11 cellular contexts compared by ENCODE assay signal in the genomic region with DNA sequence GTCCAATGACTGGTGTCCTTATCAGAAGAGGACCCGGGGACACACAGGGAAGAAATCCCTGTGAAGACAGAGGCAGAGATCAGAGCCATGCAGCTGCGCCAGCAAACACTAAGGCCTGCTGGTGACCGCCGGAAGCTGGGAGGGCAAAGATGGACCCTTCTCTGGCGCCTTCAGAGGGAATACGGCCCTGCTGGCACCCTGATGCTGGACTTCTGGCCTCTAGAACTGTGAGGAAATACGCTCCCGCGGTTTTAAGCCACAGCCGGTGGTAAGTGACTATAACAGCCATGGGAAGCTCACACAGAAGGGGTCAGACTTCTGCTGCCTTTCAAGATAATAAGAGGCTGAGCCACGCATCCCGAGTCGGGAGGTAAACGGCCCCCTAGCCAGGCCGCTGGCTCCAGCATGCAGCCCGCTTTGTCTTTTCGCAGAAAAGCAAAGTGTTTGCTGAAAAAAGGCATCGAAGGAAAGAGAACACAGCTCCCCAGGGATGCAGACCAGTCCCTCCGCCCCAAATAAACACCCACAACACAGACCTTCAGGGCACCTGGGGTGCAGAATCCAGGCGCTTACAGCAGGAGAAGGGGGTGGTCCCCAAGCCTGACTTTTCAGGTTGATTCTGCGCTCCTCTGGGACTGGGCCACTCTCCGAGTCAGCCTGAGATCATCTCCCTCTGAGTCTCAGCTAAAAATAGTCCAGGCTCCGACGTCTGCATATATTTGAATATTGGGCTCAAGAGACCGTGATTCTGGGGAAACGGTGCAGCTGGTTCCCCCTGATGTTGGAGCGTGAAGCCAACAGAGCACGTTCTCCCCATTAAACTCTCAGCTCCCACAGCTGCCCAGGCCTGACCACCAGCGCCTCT.
A peak's percentile ranks its signal among the peaks of the same experiment; 100 is the strongest.
DNase-seq lines count a peak whose midpoint lies in the region; ATAC-seq and TF ChIP-seq lines count a peak whose summit lies in the region.
"Had no signal": no experiment of that assay in that cellular context is flagged by ENCODE, and none has a peak within 500 bp of the region (broad histone marks: within the 10 kb centered on the region; RNA-seq: fewer than 3 reads in every experiment).

No MANE protein-coding gene starts in this region.

- H3K36me3 Mint-ChIP-seq in naive B cell, result no peaks in the 10 kb centered on the region
- H3K36me3 Mint-ChIP-seq: CD14-positive monocyte had no signal

- in situ Hi-C loops in astrocyte of the cerebellum (cut with HindIII; ENCODE audit: low sequenced_read_pairs), result no loop called here

- TF ChIP-seq CTCF in NB4 (IDR thresholded peaks at IDR 0.05; ENCODE audit: low read depth, low read length) (no peak), astrocyte of the cerebellum (IDR thresholded peaks at IDR 0.05; ENCODE audit: low read depth, low read length, missing control alignments) (no peak)

- H3K9me3 Mint-ChIP-seq in naive B cell, result peaks cover 0 to 3% (median 0%) of the 10 kb centered on the region in 7 donors
- no peaks in the 10 kb centered on the region for H3K9me3 Mint-ChIP-seq in stimulated activated naive CD8-positive, alpha-beta T cell treated with anti-CD3 and anti-CD28 coated beads, Interleukin-15, amount 100 ng/mL, for 72 hours

- H3K4me1 Mint-ChIP-seq in naive B cell, result peaks cover 25 to 44% (median 31%) of the 10 kb centered on the region in 3 donors
- H3K4me1 Mint-ChIP-seq in stimulated activated naive CD8-positive, alpha-beta T cell treated with anti-CD3 and anti-CD28 coated beads, Interleukin-15, amount 100 ng/mL, for 72 hours, result no peaks in the 10 kb centered on the region
- H3K4me1 Mint-ChIP-seq: CD14-positive monocyte had no signal

- DNase-seq in CD1c-positive myeloid dendritic cell (ENCODE audit: extremely low spot score) (peak; percentile 2), NB4 (ENCODE audit: low read depth) (peak; percentile 25), astrocyte of the cerebellum (ENCODE audit: low read depth) (peak; percentile 3), naive B cell (peak; percentile 81), Kasumi-1 (lab: John Stamatoyannopoulos, UW) (no peak), sciatic nerve (ENCODE audit: low spot score) (no peak)
- no peak for DNase-seq in stimulated activated naive CD8-positive, alpha-beta T cell treated with anti-CD3 and anti-CD28 coated beads, Interleukin-15, amount 100 ng/mL, for 72 hours
- DNase-seq: activated T-cell treated with anti-CD3 and anti-CD28 coated beads for 4 hours, islet precursor cell had no signal

- peak overlapping the region; percentile 61 to 95 (median 86) for H3K4me3 Mint-ChIP-seq in naive B cell
- no peak overlapping the region for H3K4me3 Mint-ChIP-seq in stimulated activated naive CD8-positive, alpha-beta T cell treated with anti-CD3 and anti-CD28 coated beads, Interleukin-15, amount 100 ng/mL, for 72 hours
- H3K4me3 Mint-ChIP-seq: CD14-positive monocyte had no signal

- no peak overlapping the region for H3K4me3 ChIP-seq in NB4 (ENCODE audit: low read depth, low read length)
- H3K4me3 ChIP-seq in astrocyte of the cerebellum (ENCODE audit: low read depth, low read length), result no peak overlapping the region

- ATAC-seq in naive B cell (ENCODE audit: low read depth in 2 of 2) (peak; percentile 90 to 91), GM21367 (IDR thresholded peaks at IDR 0.05; ENCODE audit: unreplicated experiment) (no peak), sciatic nerve (no peak)
- no peak for ATAC-seq in stimulated activated naive CD8-positive, alpha-beta T cell treated with anti-CD3 and anti-CD28 coated beads, Interleukin-15, amount 100 ng/mL, for 72 hours

- intact Hi-C loops in sciatic nerve (cut with DNase I), result no loop called here

- peaks cover 12 to 19% (median 13%) of the 10 kb centered on the region in 3 donors for H3K27me3 Mint-ChIP-seq in naive B cell
- no peaks in the 10 kb centered on the region for H3K27me3 Mint-ChIP-seq in stimulated activated naive CD8-positive, alpha-beta T cell treated with anti-CD3 and anti-CD28 coated beads, Interleukin-15, amount 100 ng/mL, for 72 hours

- H3K27ac Mint-ChIP-seq in naive B cell, result peak overlapping the region; percentile 92 to 99 (median 97)
- H3K27ac Mint-ChIP-seq in stimulated activated naive CD8-positive, alpha-beta T cell treated with anti-CD3 and anti-CD28 coated beads, Interleukin-15, amount 100 ng/mL, for 72 hours, result no peak overlapping the region

- TF ChIP-seq POLR2A in NB4 (IDR thresholded peaks at IDR 0.05; ENCODE audit: extremely low read depth, insufficient read length), result no peak

Comparison
In these comparisons a context has a peak if more than half of its experiments do, and no peak if none do; other contexts are left out.
1. DNase-seq: peak in CD1c-positive myeloid dendritic cell (single experiment), NB4 (single experiment), astrocyte of the cerebellum (single experiment) and naive B cell (single experiment); none in stimulated activated naive CD8-positive, alpha-beta T cell treated with anti-CD3 and anti-CD28 coated beads, Interleukin-15, amount 100 ng/mL, for 72 hours (0 of 2), Kasumi-1 (0 of 2) and sciatic nerve (single experiment).
2. ATAC-seq: peak in naive B cell (2 of 2); none in GM21367 (single experiment), stimulated activated naive CD8-positive, alpha-beta T cell treated with anti-CD3 and anti-CD28 coated beads, Interleukin-15, amount 100 ng/mL, for 72 hours (single experiment) and sciatic nerve (single experiment).
3. H3K27ac Mint-ChIP-seq: peak in naive B cell (6 of 6); none in stimulated activated naive CD8-positive, alpha-beta T cell treated with anti-CD3 and anti-CD28 coated beads, Interleukin-15, amount 100 ng/mL, for 72 hours (0 of 2).
4. H3K4me3 Mint-ChIP-seq: peak in naive B cell (8 of 8); none in stimulated activated naive CD8-positive, alpha-beta T cell treated with anti-CD3 and anti-CD28 coated beads, Interleukin-15, amount 100 ng/mL, for 72 hours (0 of 2).